In the genomic region with DNA sequence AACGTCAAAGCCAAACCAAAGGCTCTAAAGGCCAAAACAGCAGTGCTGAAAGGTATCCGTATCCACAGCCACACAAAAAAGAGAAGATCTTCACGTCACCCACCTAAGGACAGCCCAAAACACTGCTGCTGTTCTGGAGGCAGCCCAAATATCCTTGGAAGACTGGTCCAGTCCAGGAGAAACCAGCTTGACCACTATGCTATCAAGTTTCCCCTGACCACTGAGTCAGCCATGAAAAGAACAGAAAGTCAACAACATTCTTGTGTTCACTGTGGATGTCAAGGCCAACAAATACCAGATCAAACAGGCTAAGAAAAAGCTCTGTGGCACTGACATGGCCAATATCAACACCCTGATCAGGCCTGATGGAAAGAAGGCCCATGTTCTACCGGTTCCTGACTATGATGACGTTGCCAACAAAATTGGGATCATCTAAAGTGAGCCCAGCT, we compare ENCODE assay signal across 11 cellular contexts. TPM values are rescaled to one million over a fixed set of nuclear protein-coding genes. Genes with fewer than 3 reads are reported as not detected.
DNase-seq lines count a peak whose midpoint lies in the region; ATAC-seq and TF ChIP-seq lines count a peak whose summit lies in the region.
"Had no signal": no experiment of that assay in that cellular context is flagged by ENCODE, and none has a peak within 500 bp of the region (broad histone marks: within the 10 kb centered on the region; RNA-seq: fewer than 3 reads in every experiment).

No MANE protein-coding gene starts in this region.

- H3K4me3 Mint-ChIP-seq in activated naive CD4-positive, alpha-beta T cell treated with anti-CD3 and anti-CD28 coated beads, Interleukin-2, amount 10 ng/mL, durations not matched to agents 7 days and 5 days: no peak overlapping the region
- peak overlapping the region; percentile 12 for H3K4me3 Mint-ChIP-seq in type B pancreatic cell

- no peaks in the 10 kb centered on the region for H3K27me3 Mint-ChIP-seq in activated naive CD4-positive, alpha-beta T cell treated with anti-CD3 and anti-CD28 coated beads, Interleukin-2, amount 10 ng/mL, durations not matched to agents 7 days and 5 days
- no peaks in the 10 kb centered on the region for H3K27me3 Mint-ChIP-seq in type B pancreatic cell

- DNase-seq in activated naive CD4-positive, alpha-beta T cell treated with anti-CD3 and anti-CD28 coated beads, Interleukin-2, amount 10 ng/mL, durations not matched to agents 7 days and 5 days: no peak
- no peak for DNase-seq in activated naive CD4-positive, alpha-beta T cell (lab: John Stamatoyannopoulos, UW)
- DNase-seq in amniotic epithelial cell (ENCODE audit: low read depth): peak; percentile 64
- peak; percentile 16 for DNase-seq in kidney epithelial cell (ENCODE audit: low read depth)
- no peak for DNase-seq in type B pancreatic cell (ENCODE audit: extremely low spot score, unreplicated experiment)
- no peak for DNase-seq in stimulated activated CD4-positive, alpha-beta T cell treated with anti-CD3 and anti-CD28 coated beads, Interleukin-2, amount 100 ng/mL, for 24 hours
- DNase-seq in effector CD4-positive, alpha-beta T cell: no peak
- DNase-seq: NCI-H526; stimulated activated CD8-positive, alpha-beta memory T cell treated with anti-CD3 and anti-CD28 coated beads, Interleukin-4, amount 100 ng/mL, for 48 hours; T1000 had no signal

- H3K4me1 Mint-ChIP-seq in activated naive CD4-positive, alpha-beta T cell treated with anti-CD3 and anti-CD28 coated beads, Interleukin-2, amount 10 ng/mL, durations not matched to agents 7 days and 5 days: peaks cover 48% of the 10 kb centered on the region
- peaks cover 20% of the 10 kb centered on the region for H3K4me1 Mint-ChIP-seq in type B pancreatic cell (ENCODE audit: unreplicated experiment)

- H3K4me3 ChIP-seq in kidney epithelial cell (ENCODE audit: low read depth, low read length): no peak overlapping the region

- TF ChIP-seq CTCF in kidney epithelial cell (IDR thresholded peaks at IDR 0.05; ENCODE audit: insufficient read depth, low read length, poor library complexity, severe bottlenecking) (no peak), type B pancreatic cell (conservative IDR thresholded peaks at IDR 0.05) (no peak)

- peaks cover 14% of the 10 kb centered on the region for H3K36me3 Mint-ChIP-seq in activated naive CD4-positive, alpha-beta T cell treated with anti-CD3 and anti-CD28 coated beads, Interleukin-2, amount 10 ng/mL, durations not matched to agents 7 days and 5 days
- peaks cover 4% of the 10 kb centered on the region for H3K36me3 Mint-ChIP-seq in type B pancreatic cell

- H3K27me3 ChIP-seq in kidney epithelial cell (ENCODE audit: control insufficient read depth, insufficient read depth, low read length): no peaks in the 10 kb centered on the region

- no peak for ATAC-seq in HG02763 (IDR thresholded peaks at IDR 0.05; ENCODE audit: unreplicated experiment)

- H3K27ac Mint-ChIP-seq in activated naive CD4-positive, alpha-beta T cell treated with anti-CD3 and anti-CD28 coated beads, Interleukin-2, amount 10 ng/mL, durations not matched to agents 7 days and 5 days: peak overlapping the region; percentile 69
- H3K27ac Mint-ChIP-seq in type B pancreatic cell: peak overlapping the region; percentile 62

- CTCF ChIA-PET in activated naive CD4-positive, alpha-beta T cell treated with anti-CD3 and anti-CD28 coated beads, Interleukin-2, amount 10 ng/mL, durations not matched to agents 7 days and 5 days (lab: Charles Lee): no interaction called here

- H3K9me3 Mint-ChIP-seq in activated naive CD4-positive, alpha-beta T cell treated with anti-CD3 and anti-CD28 coated beads, Interleukin-2, amount 10 ng/mL, durations not matched to agents 7 days and 5 days: peaks cover 10% of the 10 kb centered on the region
- H3K9me3 Mint-ChIP-seq in type B pancreatic cell: peaks cover 5% of the 10 kb centered on the region

- H3K36me3 ChIP-seq in kidney epithelial cell (ENCODE audit: control insufficient read depth, insufficient read depth, low read length): no peaks in the 10 kb centered on the region

RNA-seq across cellular contexts. Expression of gene ARID4B, which starts 32.1 kb away (rescaled TPM):
- total RNA-seq in kidney epithelial cell (20.0 and 20.3 TPM in 2 replicates), type B pancreatic cell (ENCODE audit: low replicate concordance) (33.5 and 42.4 TPM in 2 replicates)

RNA-seq across cellular contexts. Expression of gene GGPS1, which starts 32.4 kb away (rescaled TPM):
- total RNA-seq in kidney epithelial cell (30.5 and 34.9 TPM in 2 replicates), type B pancreatic cell (ENCODE audit: low replicate concordance) (33.9 and 45.5 TPM in 2 replicates)

Comparison
In these comparisons a context has a peak if more than half of its experiments do, and no peak if none do; other contexts are left out.
1. DNase-seq: peak in amniotic epithelial cell (single experiment) and kidney epithelial cell (single experiment); none in activated naive CD4-positive, alpha-beta T cell treated with anti-CD3 and anti-CD28 coated beads, Interleukin-2, amount 10 ng/mL, durations not matched to agents 7 days and 5 days (single experiment), activated naive CD4-positive, alpha-beta T cell (0 of 4), type B pancreatic cell (single experiment), stimulated activated CD4-positive, alpha-beta T cell treated with anti-CD3 and anti-CD28 coated beads, Interleukin-2, amount 100 ng/mL, for 24 hours (0 of 2) and effector CD4-positive, alpha-beta T cell (single experiment).